In the genomic region with DNA sequence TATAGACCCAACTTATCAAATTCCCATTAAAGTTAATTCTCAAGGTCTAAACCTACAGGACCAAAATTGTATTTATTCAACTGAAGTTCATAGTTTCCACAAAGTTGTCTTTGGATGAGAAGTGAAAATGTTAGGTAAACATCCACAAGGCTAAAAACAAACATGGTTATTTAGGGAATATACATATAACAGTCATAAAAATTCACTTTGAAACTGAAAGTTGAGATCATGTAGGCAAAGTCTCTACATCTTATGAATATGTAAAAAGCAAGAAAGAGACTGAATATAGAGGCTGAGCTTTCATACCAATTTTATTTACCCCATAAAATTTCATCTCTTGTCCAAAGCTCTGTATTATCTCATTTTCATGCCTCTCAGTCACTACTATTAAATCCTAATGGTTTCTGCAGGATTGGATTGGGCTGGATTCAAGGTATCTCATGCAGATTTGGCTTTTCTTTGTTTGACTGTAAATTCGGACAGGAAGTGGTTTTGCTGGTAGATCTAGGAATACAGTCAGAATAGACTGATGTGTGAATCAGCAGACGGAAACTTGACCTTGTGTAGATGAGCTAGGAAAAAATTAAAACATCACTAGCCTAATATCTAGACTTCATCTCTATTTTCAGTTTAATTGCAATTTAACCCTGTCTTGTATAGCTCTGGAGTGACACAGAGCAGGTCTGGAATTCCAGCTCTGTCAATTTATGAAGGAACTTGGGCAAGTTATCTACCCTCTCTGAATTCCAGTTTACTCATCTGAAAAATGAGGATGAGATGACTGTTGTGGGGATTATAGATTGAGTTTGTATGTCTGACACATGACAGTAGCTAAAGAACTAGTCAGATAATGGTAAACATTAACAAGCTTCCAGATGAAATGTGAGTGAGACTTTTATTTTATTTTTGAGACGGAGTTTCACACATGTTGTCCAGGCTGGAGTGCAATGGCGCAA, we compare ENCODE assay signal across 16 cellular contexts. TPM values are rescaled to one million over a fixed set of nuclear protein-coding genes. Genes with fewer than 3 reads are reported as not detected.
DNase-seq lines count a peak whose midpoint lies in the region; ATAC-seq and TF ChIP-seq lines count a peak whose summit lies in the region.
"Had no signal": no experiment of that assay in that cellular context is flagged by ENCODE, and none has a peak within 500 bp of the region (broad histone marks: within the 10 kb centered on the region; RNA-seq: fewer than 3 reads in every experiment).

No MANE protein-coding gene starts in this region.

- TF ChIP-seq POLR2A in tibial nerve (IDR thresholded peaks at IDR 0.05) = no peak

- DNase-seq in A172 (ENCODE audit: low spot score) (peak; percentile 88), RWPE1 (ENCODE audit: low spot score) (peak; percentile 32), left colon (no peak), tibial nerve (ENCODE audit: low spot score in 2 of 2) (no peak), putamen (ENCODE audit: low spot score) (no peak), HUDEP-2 (lab: John Stamatoyannopoulos, UW; ENCODE audit: unreplicated experiment in 76 of 76) (no peak)
- DNase-seq: 8988T; activated naive CD4-positive, alpha-beta T cell treated with anti-CD3 and anti-CD28 coated beads, Interleukin-2, amount 50 U/mL, for 16 hours; GDM1; heart left ventricle; midbrain; NCI-H187; SHP77 had no signal

- 70 to 74% methylated on average over 4 of the region's 4 CpGs for WGBS in tibial nerve, 2 donors

- intact Hi-C loops in left colon (cut with DNase I, micrococcal nuclease) = loop anchor here in 1 of 2 donors (10.0 kb wide), 1 partner anchor 173 kb away; no protein-coding TSS in a partner anchor

- H3K4me3 ChIP-seq in tibial nerve = no peak overlapping the region
- H3K4me3 ChIP-seq: heart left ventricle, right atrium auricular region had no signal

- H3K27me3 ChIP-seq in tibial nerve = no peaks in the 10 kb centered on the region
- H3K27me3 ChIP-seq: right atrium auricular region had no signal

- H3K9me3 ChIP-seq in tibial nerve = no peaks in the 10 kb centered on the region
- H3K9me3 ChIP-seq: heart left ventricle had no signal

- H3K36me3 ChIP-seq in tibial nerve = no peaks in the 10 kb centered on the region
- H3K36me3 ChIP-seq: heart left ventricle, right atrium auricular region had no signal

- no peak overlapping the region for H3K27ac ChIP-seq in RWPE1
- no peak overlapping the region for H3K27ac ChIP-seq in tibial nerve
- H3K27ac ChIP-seq: heart left ventricle, right atrium auricular region had no signal

- ATAC-seq in GM19035 (IDR thresholded peaks at IDR 0.05; ENCODE audit: unreplicated experiment) (peak; percentile 74), HG02885 (IDR thresholded peaks at IDR 0.05; ENCODE audit: poor library complexity, unreplicated experiment) (peak; percentile 74), left colon (no peak)
- ATAC-seq: heart left ventricle had no signal

- CTCF ChIA-PET in RWPE1 (lab: Yijun Ruan, JAX) = no interaction called here

- POLR2A ChIA-PET in RWPE1 (lab: Yijun Ruan, JAX; ENCODE audit: low non-redundant PET) = no interaction called here

- H3K4me1 ChIP-seq in tibial nerve = no peaks in the 10 kb centered on the region
- H3K4me1 ChIP-seq: heart left ventricle, right atrium auricular region had no signal

- no peak for TF ChIP-seq CTCF in RWPE1 (conservative IDR thresholded peaks at IDR 0.05; ENCODE audit: low read depth)
- TF ChIP-seq CTCF in tibial nerve (IDR thresholded peaks at IDR 0.05) = no peak

- TF ChIP-seq EP300 in tibial nerve (IDR thresholded peaks at IDR 0.05) = no peak

RNA-seq across cellular contexts. Expression of a gene that starts 27.3 kb away (rescaled TPM):
- total RNA-seq in A172 (2014; rRNA removed; shearing (Covaris generic)) = 33.7 and 36.4 TPM in 2 replicates
- total RNA-seq in left colon (10 to 100 TPM; 39.3 to 46.6 TPM), tibial nerve (10 to 100 TPM; 14.1 to 33.7 (median 27.6) TPM)

Comparison
In these comparisons a context has a peak if more than half of its experiments do, and no peak if none do; other contexts are left out.
1. DNase-seq: peak in A172 (single experiment) and RWPE1 (single experiment); none in left colon (0 of 2), tibial nerve (0 of 2), putamen (single experiment) and HUDEP-2 (0 of 76).